ENCODE assay signal across 14 cellular contexts in genomic region chr16:50520451-50521245, GRCh38. TPM values are rescaled to one million over a fixed set of nuclear protein-coding genes. Genes with fewer than 3 reads are reported as not detected.
DNase-seq lines count a peak whose midpoint lies in the region; ATAC-seq, FAIRE-seq and TF ChIP-seq lines count a peak whose summit lies in the region.
"Had no signal": no experiment of that assay in that cellular context is flagged by ENCODE, and none has a peak within 500 bp of the region (broad histone marks: within the 10 kb centered on the region; RNA-seq: fewer than 3 reads in every experiment).

No MANE protein-coding gene starts in this region.

- no peak overlapping the region for H3K4me3 ChIP-seq in K562
- no peak overlapping the region; a peak in 1 of 6 replicates for H3K4me3 ChIP-seq in HepG2 (replicated peaks in 1 of 3; ENCODE audit: insufficient read depth in 1 of 3, low read depth in 2 of 3, low read length in 3 of 3)
- H3K4me3 ChIP-seq in sigmoid colon: no peak overlapping the region
- no peak overlapping the region for H3K4me3 ChIP-seq in CD4-positive, alpha-beta memory T cell (ENCODE audit: low read length in 2 of 2)
- H3K4me3 ChIP-seq: esophagus squamous epithelium, heart right ventricle had no signal

- TF ChIP-seq CTCF in H9 (conservative IDR thresholded peaks at IDR 0.05) (no peak), K562 (IDR thresholded peaks at IDR 0.05 in 2 of 3, conservative IDR thresholded peaks at IDR 0.05 in 1 of 3; ENCODE audit: insufficient read depth in 2 of 3, low read depth in 1 of 3, low read length in 3 of 3) (no peak), HepG2 (CRISPR knock-in tag; IDR thresholded peaks at IDR 0.05) (no peak), sigmoid colon (IDR thresholded peaks at IDR 0.05) (no peak)

- H3K4me1 ChIP-seq in H9 (ENCODE audit: insufficient read depth, low read length) (no peaks in the 10 kb centered on the region), K562 (replicated peaks in 1 of 2; ENCODE audit: control insufficient read depth in 2 of 2, insufficient read depth in 2 of 2, low read length in 2 of 2) (no peaks in the 10 kb centered on the region), HepG2 (ENCODE audit: insufficient read depth, low read length) (peaks cover 65% of the 10 kb centered on the region), sigmoid colon (no peaks in the 10 kb centered on the region)
- H3K4me1 ChIP-seq in CD4-positive, alpha-beta memory T cell (ENCODE audit: insufficient read depth, low read length): no peaks in the 10 kb centered on the region
- H3K4me1 ChIP-seq: esophagus squamous epithelium, heart right ventricle had no signal

- CTCF ChIA-PET in K562 (lab: Yijun Ruan, JAX; ENCODE audit: low intra/inter-chr PET ratio): no interaction called here
- CTCF ChIA-PET in HepG2 (lab: Yijun Ruan, JAX; ENCODE audit: low intra/inter-chr PET ratio, low total read pairs): no interaction called here
- CTCF ChIA-PET in CD4-positive, alpha-beta memory T cell (lab: Charles Lee; ENCODE audit: partially characterized antibody): no interaction called here

- H3K4me3 Mint-ChIP-seq in H9: no peak overlapping the region
- no peak overlapping the region for H3K4me3 Mint-ChIP-seq in CD4-positive, alpha-beta memory T cell
- H3K4me3 Mint-ChIP-seq: stimulated activated naive CD8-positive, alpha-beta T cell treated with anti-CD3 and anti-CD28 coated beads, Interleukin-15, Interleukin-2, amounts not matched to agents 100 ng/mL and 50 ng/mL, for 24 hours had no signal

- no peak overlapping the region for H4K91ac ChIP-seq in H9 (ENCODE audit: insufficient read length, low read depth, low read length)

- FAIRE-seq in K562 (lab: Jason Lieb, UNC) (no peak), HepG2 (lab: Jason Lieb, UNC) (peak; percentile 96)

- no peak for TF ChIP-seq RAD21 in K562 (CRISPR knock-in tag; conservative IDR thresholded peaks at IDR 0.05 in 1 of 2, IDR thresholded peaks at IDR 0.05 in 1 of 2)
- no peak for TF ChIP-seq RAD21 in HepG2 (CRISPR knock-in tag; IDR thresholded peaks at IDR 0.05)

- H3K27me3 Mint-ChIP-seq in H9 (ENCODE audit: low read depth): peaks cover 17% of the 10 kb centered on the region
- peaks cover 2 to 9% of the 10 kb centered on the region in 2 donors for H3K27me3 Mint-ChIP-seq in CD4-positive, alpha-beta memory T cell

- no peak overlapping the region for H3K18ac ChIP-seq in H9 (ENCODE audit: insufficient read length, low read depth, low read length)

- no peak overlapping the region for H4K8ac ChIP-seq in H9 (replicated peaks; ENCODE audit: insufficient read length, low read depth, low read length)

- POLR2A ChIA-PET in K562 (lab: Yijun Ruan, JAX) (no interaction called here), HepG2 (lab: Yijun Ruan, JAX) (interaction anchor here (0.6 to 6.6 kb wide), 21 partner anchors 8 to 211 kb away, joined by 3 to 143 read pairs (median 8); partner anchors contain the start of gene NKD1)
- POLR2A ChIA-PET in CD4-positive, alpha-beta memory T cell (lab: Charles Lee; ENCODE audit: partially characterized antibody): no interaction called here

- H3K4me1 Mint-ChIP-seq in H9: peaks cover 15% of the 10 kb centered on the region in 2 experiments
- H3K4me1 Mint-ChIP-seq in CD4-positive, alpha-beta memory T cell: no peaks in the 10 kb centered on the region

- no peak overlapping the region for H4K5ac ChIP-seq in H9 (ENCODE audit: insufficient read length, low read depth, low read length)

- no peaks in the 10 kb centered on the region for H3K9me1 ChIP-seq in K562 (ENCODE audit: control insufficient read depth, insufficient read depth, low read length)

- H3K27me3 ChIP-seq in H9 (ENCODE audit: insufficient read depth, low read length) (no peaks in the 10 kb centered on the region), K562 (ENCODE audit: control insufficient read depth in 2 of 2, insufficient read depth in 2 of 2, low read length in 2 of 2) (no peaks in the 10 kb centered on the region; a peak in 1 of 5 replicates), HepG2 (ENCODE audit: control insufficient read depth in 1 of 2, insufficient read depth in 2 of 2, low read length in 2 of 2) (no peaks in the 10 kb centered on the region), sigmoid colon (no peaks in the 10 kb centered on the region)
- no peaks in the 10 kb centered on the region for H3K27me3 ChIP-seq in CD4-positive, alpha-beta memory T cell (ENCODE audit: insufficient read depth, low read length)

- H2BK12ac ChIP-seq in H9 (ENCODE audit: insufficient read length, low read depth, low read length): no peak overlapping the region

- H3K79me2 ChIP-seq in H9 (ENCODE audit: insufficient read depth, low read length) (no peaks in the 10 kb centered on the region), K562 (ENCODE audit: control insufficient read depth, insufficient read depth, low read length) (no peaks in the 10 kb centered on the region), HepG2 (ENCODE audit: insufficient read depth, low read length) (peaks cover 34% of the 10 kb centered on the region)

- H2AK5ac ChIP-seq in H9 (ENCODE audit: insufficient read length, low read length): no peak overlapping the region

- H3T11ph ChIP-seq in H9 (ENCODE audit: low read length): no peak overlapping the region

- no peak overlapping the region for H3K14ac ChIP-seq in H9 (ENCODE audit: insufficient read depth, low read length)

- TF ChIP-seq POLR2A in K562 (conservative IDR thresholded peaks at IDR 0.05) (no peak), HepG2 (IDR thresholded peaks at IDR 0.05; ENCODE audit: insufficient read depth in 1 of 2, low read depth in 2 of 2, low read length in 2 of 2) (peak in 1 of 2 experiments; percentile 32; a peak in 2 of 4 replicates), sigmoid colon (IDR thresholded peaks at IDR 0.05) (no peak)

- in situ Hi-C loops in K562 (cut with MboI): loop anchor here (25.0 kb wide), 1 partner anchor 308 kb away; no protein-coding TSS in a partner anchor
- in situ Hi-C loops in HepG2 (cut with HindIII; ENCODE audit: extremely low pct_ligation_motif_present, low pct_unique_long_range_greater_than_20kb): no loop called here

- H3K4me2 ChIP-seq in H9 (ENCODE audit: insufficient read depth, insufficient read length, low read length): no peak overlapping the region
- no peak overlapping the region for H3K4me2 ChIP-seq in K562 (ENCODE audit: insufficient read depth, low read length)
- peak overlapping the region; percentile 65 for H3K4me2 ChIP-seq in HepG2 (ENCODE audit: low read depth, low read length)

- no peak overlapping the region for H2BK5ac ChIP-seq in H9 (ENCODE audit: insufficient read length, low read length)

- H2AFZ ChIP-seq in H9 (ENCODE audit: low read length): no peak overlapping the region
- H2AFZ ChIP-seq in K562 (ENCODE audit: low read depth, low read length): no peak overlapping the region
- no peak overlapping the region for H2AFZ ChIP-seq in HepG2 (ENCODE audit: low read length)

- H3K9me3 ChIP-seq in H9 (ENCODE audit: control insufficient read depth, low read depth, low read length) (no peaks in the 10 kb centered on the region), K562 (replicated peaks; ENCODE audit: control insufficient read depth, insufficient read depth, low read depth, low read length) (no peaks in the 10 kb centered on the region), HepG2 (ENCODE audit: low read length) (peaks cover 18% of the 10 kb centered on the region), sigmoid colon (peaks cover 0 to 8% (median 0%) of the 10 kb centered on the region in 4 donors)
- no peaks in the 10 kb centered on the region for H3K9me3 ChIP-seq in CD4-positive, alpha-beta memory T cell (ENCODE audit: control insufficient read depth in 1 of 2, low read length in 2 of 2)

- H3K36me3 Mint-ChIP-seq in H9 (ENCODE audit: insufficient read depth in 1 of 3, low read depth in 3 of 3): peaks cover 0 to 7% (median 5%) of the 10 kb centered on the region in 3 experiments; a peak in 3 of 7 replicates
- H3K36me3 Mint-ChIP-seq in CD4-positive, alpha-beta memory T cell: peaks cover 0 to 7% of the 10 kb centered on the region in 2 donors

- H2BK120ac ChIP-seq in H9 (ENCODE audit: low read depth, low read length, poor library complexity, severe bottlenecking): no peak overlapping the region

- H3K23me2 ChIP-seq in H9 (ENCODE audit: insufficient read length, low read depth, low read length, poor library complexity, severe bottlenecking): no peaks in the 10 kb centered on the region

- TF ChIP-seq EP300 in K562 (IDR thresholded peaks at IDR 0.05; ENCODE audit: low read length) (no peak), HepG2 (IDR thresholded peaks at IDR 0.05; ENCODE audit: low read depth in 2 of 2, low read length in 2 of 2) (peak; percentile 98 to 100; a peak in 3 of 4 replicates), HepG2 (CRISPR knock-in tag; IDR thresholded peaks at IDR 0.05; ENCODE audit: borderline replicate concordance) (peak; percentile 100), sigmoid colon (IDR thresholded peaks at IDR 0.05) (no peak)

- H3K27ac Mint-ChIP-seq in H9: peak overlapping the region in 1 of 3 experiments; percentile 65; a peak in 1 of 7 replicates
- H3K27ac Mint-ChIP-seq in CD4-positive, alpha-beta memory T cell: no peak overlapping the region
- H3K27ac Mint-ChIP-seq: stimulated activated naive CD8-positive, alpha-beta T cell treated with anti-CD3 and anti-CD28 coated beads, Interleukin-15, Interleukin-2, amounts not matched to agents 100 ng/mL and 50 ng/mL, for 24 hours had no signal

- no TSS peak for BruUV-seq in K562 (replicated peaks; lab: Mats Ljungman, UMichigan)
- BruUV-seq in HepG2 (replicated peaks; lab: Mats Ljungman, UMichigan): no TSS peak

- H3K56ac ChIP-seq in H9 (ENCODE audit: insufficient read length, low read depth, low read length): no peak overlapping the region

- no peak overlapping the region for H3K4ac ChIP-seq in H9 (ENCODE audit: low read depth, low read length)

- WGBS in H9 (ENCODE audit: extremely low coverage, insufficient read length, low lambda C conversion rate): no CpG with 5 or more reads among the region's 6 CpGs
- WGBS in K562 (ENCODE audit: insufficient coverage, low coverage, missing lambda C conversion rate): 0% methylated on average over 6 of the region's 6 CpGs
- WGBS in HepG2 (ENCODE audit: low lambda C conversion rate): 2% methylated on average over 6 of the region's 6 CpGs
- WGBS in sigmoid colon, 2 donors: 10 to 33% methylated on average over 6 of the region's 6 CpGs

- H3K27ac ChIP-seq in H9 (ENCODE audit: insufficient read length, low read depth, low read length) (no peak overlapping the region), K562 (ENCODE audit: extremely low read depth, low read depth, low read length) (no peak overlapping the region), HepG2 (ENCODE audit: extremely low read length, insufficient read depth, low read length) (peak overlapping the region; percentile 89), sigmoid colon (no peak overlapping the region)
- H3K27ac ChIP-seq in CD4-positive, alpha-beta memory T cell (ENCODE audit: low read depth, low read length): no peak overlapping the region
- H3K27ac ChIP-seq: esophagus squamous epithelium, heart right ventricle had no signal

- DNase-seq in H9 (peak; percentile 14), K562 (ENCODE audit: extremely low read depth in 1 of 4, low spot score in 3 of 4) (no peak), HepG2 (ENCODE audit: low spot score) (peak; percentile 99), sigmoid colon (peak; percentile 18)
- no peak for DNase-seq in CD4-positive, alpha-beta memory T cell
- DNase-seq in activated naive CD4-positive, alpha-beta T cell (lab: John Stamatoyannopoulos, UW): no peak
- DNase-seq: activated CD4-positive, alpha-beta T cell treated with anti-CD3 and anti-CD28 coated beads for 1 hour; esophagus squamous epithelium; HCEC 1CT; heart right ventricle; NCI-H1930; stimulated activated CD4-positive, alpha-beta T cell treated with anti-CD3 and anti-CD28 coated beads, Interleukin-15, amount 100 ng/mL, for 24 hours had no signal

- H4K20me1 ChIP-seq in H9 (ENCODE audit: control insufficient read depth, insufficient read depth, insufficient read length) (no peaks in the 10 kb centered on the region), K562 (replicated peaks; ENCODE audit: control insufficient read depth, insufficient read depth, low read length) (no peaks in the 10 kb centered on the region), HepG2 (ENCODE audit: insufficient read depth, low read length) (no peaks in the 10 kb centered on the region)

- H3K9ac ChIP-seq in H9 (ENCODE audit: extremely low read depth, insufficient read length, low read length) (no peak overlapping the region), K562 (ENCODE audit: insufficient read depth in 1 of 2, low read depth in 2 of 2, low read length in 2 of 2) (no peak overlapping the region), HepG2 (ENCODE audit: insufficient read depth, low read depth, low read length) (peak overlapping the region; percentile 64)

- peaks cover 10 to 14% of the 10 kb centered on the region in 2 experiments for H3K9me3 Mint-ChIP-seq in H9
- peaks cover 0 to 24% (median 16%) of the 10 kb centered on the region in 8 donors for H3K9me3 Mint-ChIP-seq in CD4-positive, alpha-beta memory T cell

- H2BK20ac ChIP-seq in H9 (ENCODE audit: low read depth, low read length, poor library complexity, severe bottlenecking): no peak overlapping the region

- no peak overlapping the region; the same call in 1 of the 2 replicates for H2BK15ac ChIP-seq in H9 (ENCODE audit: low read depth, low read length)

- ATAC-seq in K562: no peak
- peak; percentile 94 for ATAC-seq in HepG2
- no peak for ATAC-seq in GM18870 (IDR thresholded peaks at IDR 0.05; ENCODE audit: unreplicated experiment)
- ATAC-seq: heart right ventricle had no signal

- H3K79me1 ChIP-seq in H9 (ENCODE audit: insufficient read depth, low read depth, low read length, poor library complexity, severe bottlenecking): no peaks in the 10 kb centered on the region

- H3K36me3 ChIP-seq in K562 (ENCODE audit: control insufficient read depth, insufficient read depth, low read length) (no peaks in the 10 kb centered on the region), HepG2 (replicated peaks in 1 of 2; ENCODE audit: control insufficient read depth in 1 of 2, insufficient read depth in 2 of 2, low read length in 2 of 2) (peaks cover 28 to 50% of the 10 kb centered on the region in 2 experiments), sigmoid colon (no peaks in the 10 kb centered on the region)
- no peaks in the 10 kb centered on the region for H3K36me3 ChIP-seq in CD4-positive, alpha-beta memory T cell (ENCODE audit: insufficient read depth, low read length)
- H3K36me3 ChIP-seq: esophagus squamous epithelium, heart right ventricle had no signal

- H3K23ac ChIP-seq in H9 (ENCODE audit: insufficient read length, low read depth, low read length): no peak overlapping the region

- intact Hi-C loops in K562 (cut with micrococcal nuclease) (no loop called here), HepG2 (cut with micrococcal nuclease; ENCODE audit: unreplicated experiment) (loop anchor here (1.0 to 5.0 kb wide), 6 partner anchors 10 to 148 kb away; no protein-coding TSS in a partner anchor), sigmoid colon (cut with DNase I) (no loop called here)
- intact Hi-C loops in CD4-positive, alpha-beta memory T cell (cut with micrococcal nuclease): no loop called here

RNA-seq across cellular contexts. Expression of gene NKD1, which starts 27.5 kb away (rescaled TPM):
- total RNA-seq in H9 (2021) (1.9 and 3.7 TPM in 2 replicates), K562 (2014; rRNA removed) (0.04 and 0.18 TPM in 2 replicates), K562 (2014; rRNA removed; fragmentation: Illumina TruSeq; extraction: Trizol) (under 0.01 TPM in 2 replicates), K562 (2015; rRNA removed; fragmentation: Illumina TruSeq; extraction: Trizol) (0.07 and 0.08 TPM in 2 replicates), K562 (2021) (0.22 and 0.24 TPM in 2 replicates), HepG2 (2016; rRNA removed; fragmentation: Illumina TruSeq; extraction: Trizol) (59.0 and 70.4 TPM in 2 replicates), sigmoid colon (10 to 100 TPM in 3 of 4 donors, 1 to 10 TPM in 1; 6.7 to 18.0 (median 11.5) TPM)
- 0.02 TPM in 1 of 2 replicates, not detected in the other for total RNA-seq in K562 (2011; cell fraction: chromatin; rRNA removed; ENCODE audit: low replicate concordance)
- not detected in 2 replicates for total RNA-seq in K562 (2011; cell fraction: nucleolus; rRNA removed)
- total RNA-seq in K562 (2011; cell fraction: nucleoplasm; rRNA removed): under 0.01 and 0.08 TPM in 2 replicates
- polyA plus RNA-seq in K562 (2011; rRNA removed) (under 0.01 and 0.11 TPM in 2 replicates), K562 (2014; fragmentation: Illumina TruSeq; extraction: Trizol) (0.01 and 0.07 TPM in 2 replicates), K562 (2014; fragmentation: Nextera tagmentation; extraction: Ambion mirVana) (not detected), K562 (2014; rRNA removed) (0.04 TPM in 1 of 2 replicates, not detected in the other), HepG2 (2011; rRNA removed) (86.1 and 121 TPM in 2 replicates), sigmoid colon (1 to 10 TPM in 2 of 3 donors, under 1 TPM in 1; under 0.01 to 2.8 (median 1.5) TPM)
- under 0.01 and 0.39 TPM in 2 replicates for polyA plus RNA-seq in K562 (2011; cell fraction: cytosol; rRNA removed)
- 0.11 and 0.33 TPM in 2 replicates for polyA plus RNA-seq in K562 (2011; cell fraction: nucleus; rRNA removed)
- polyA plus RNA-seq in K562 (2012): 0.03 and 0.04 TPM in 2 replicates
- under 0.01 TPM in 2 replicates for polyA minus RNA-seq in K562 (2011; rRNA and poly(A)+ RNA removed)
- polyA minus RNA-seq in K562 (2011; cell fraction: cytosol; rRNA and poly(A)+ RNA removed): not detected in 2 replicates
- under 0.01 and 0.22 TPM in 2 replicates for polyA minus RNA-seq in K562 (2011; cell fraction: nucleus; rRNA and poly(A)+ RNA removed)
- 19.9 and 25.5 TPM in 2 replicates for total RNA-seq in HepG2 (2016; cell fraction: cytosol; rRNA removed; fragmentation: Illumina TruSeq; extraction: Trizol; ENCODE audit: low read depth)
- total RNA-seq in HepG2 (2016; cell fraction: insoluble cytoplasmic fraction; rRNA removed; fragmentation: Illumina TruSeq; extraction: Trizol): 50.0 and 70.7 TPM in 2 replicates
- 136 and 148 TPM in 2 replicates for total RNA-seq in HepG2 (2016; cell fraction: membrane; rRNA removed; fragmentation: Illumina TruSeq; extraction: Trizol)
- 61.9 and 70.6 TPM in 2 replicates for total RNA-seq in HepG2 (2016; cell fraction: nucleus; rRNA removed; fragmentation: Illumina TruSeq; extraction: Trizol)
- polyA plus RNA-seq in HepG2 (2011; cell fraction: cytosol; rRNA removed): 22.3 and 49.7 TPM in 2 replicates
- 150 and 275 TPM in 2 replicates for polyA plus RNA-seq in HepG2 (2011; cell fraction: nucleus; rRNA removed)
- 58.7 and 76.3 TPM in 2 replicates for polyA plus RNA-seq in HepG2 (2012)
- polyA plus RNA-seq in HepG2 (2016; cell fraction: cytosol; fragmentation: Illumina TruSeq; extraction: Trizol; ENCODE audit: low read depth): 106 and 127 TPM in 2 replicates
- polyA plus RNA-seq in HepG2 (2016; cell fraction: insoluble cytoplasmic fraction; fragmentation: Illumina TruSeq; extraction: Trizol; ENCODE audit: low read depth): 95.8 and 124 TPM in 2 replicates
- polyA plus RNA-seq in HepG2 (2016; cell fraction: membrane; fragmentation: Illumina TruSeq; extraction: Trizol; ENCODE audit: low read depth): 156 and 170 TPM in 2 replicates
- polyA plus RNA-seq in HepG2 (2016; cell fraction: nucleus; fragmentation: Illumina TruSeq; extraction: Trizol; ENCODE audit: insufficient read depth, low read depth): 155 and 169 TPM in 2 replicates
- 0.02 and 110 TPM in 2 replicates for polyA minus RNA-seq in HepG2 (2011; rRNA and poly(A)+ RNA removed; ENCODE audit: low replicate concordance)
- 14.3 and 28.8 TPM in 2 replicates for polyA minus RNA-seq in HepG2 (2011; cell fraction: cytosol; rRNA and poly(A)+ RNA removed)
- 43.1 and 57.6 TPM in 2 replicates for polyA minus RNA-seq in HepG2 (2011; cell fraction: nucleus; rRNA and poly(A)+ RNA removed)
- total RNA-seq in CD4-positive, alpha-beta memory T cell: 1 to 10 TPM; 3.8 to 4.6 TPM
- polyA plus RNA-seq in CD4-positive, alpha-beta memory T cell: under 1 TPM in 1 of 2 donors, not detected in 1; 0.48 TPM

Comparison
In these comparisons a context has a peak if more than half of its experiments do, and no peak if none do; other contexts are left out.
1. DNase-seq: peak in H9 (single experiment), HepG2 (single experiment) and sigmoid colon (single experiment); none in K562 (0 of 4), CD4-positive, alpha-beta memory T cell (0 of 5) and activated naive CD4-positive, alpha-beta T cell (0 of 4).